1 cellular context compared by ENCODE assay signal in genomic region chr10:100996678-100997363, GRCh38.
TF ChIP-seq lines count a peak whose summit lies in the region.

No MANE protein-coding gene starts in this region.

TF ChIP-seq in WTC11, 78 proteins besides CTCF, POLR2A, EP300 and RAD21 (continued from another document):
- TF ChIP-seq FOXK1 (CRISPR knock-in tag; IDR thresholded peaks at IDR 0.05), result no peak
- no peak; the same call in 1 of the 2 replicates for TF ChIP-seq CREM (CRISPR knock-in tag; IDR thresholded peaks at IDR 0.05)
- peak; percentile 22; the same call in 1 of the 2 replicates for TF ChIP-seq NFE2L1 (CRISPR knock-in tag; IDR thresholded peaks at IDR 0.05)
- no peak for TF ChIP-seq CDX4 (CRISPR knock-in tag; IDR thresholded peaks at IDR 0.05; ENCODE audit: borderline replicate concordance)
- TF ChIP-seq ZNF396 (CRISPR knock-in tag; IDR thresholded peaks at IDR 0.05; ENCODE audit: borderline replicate concordance), result no peak
